Comparison of ENCODE assay signal across 20 cellular contexts in the genomic region with DNA sequence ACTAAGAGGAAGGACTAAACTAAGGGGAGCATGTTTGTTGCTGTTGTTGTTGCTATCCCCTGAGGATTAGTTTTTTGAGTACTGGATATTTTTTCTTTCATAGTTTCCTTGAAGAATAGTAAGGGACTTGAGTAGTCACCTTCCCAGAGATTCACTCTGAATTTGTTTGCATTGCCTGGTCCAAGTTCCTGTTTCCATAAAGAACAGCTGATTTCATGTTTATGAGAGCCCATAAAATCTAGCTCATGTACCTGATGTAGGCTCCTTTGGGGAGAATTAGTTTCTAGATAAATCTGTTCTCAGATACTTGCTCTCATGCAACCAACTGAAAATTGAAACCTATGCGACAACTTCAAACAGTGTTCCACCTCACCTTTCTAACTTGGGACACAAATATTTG.
DNase-seq lines count a peak whose midpoint lies in the region; ATAC-seq and TF ChIP-seq lines count a peak whose summit lies in the region.
"Had no signal": no experiment of that assay in that cellular context is flagged by ENCODE, and none has a peak within 500 bp of the region (broad histone marks: within the 10 kb centered on the region; RNA-seq: fewer than 3 reads in every experiment).

No MANE protein-coding gene starts in this region.

- no peaks in the 10 kb centered on the region for H3K4me1 Mint-ChIP-seq in GM23338
- H3K4me1 Mint-ChIP-seq: CD14-positive monocyte; CD8-positive, alpha-beta memory T cell had no signal

- H3K27me3 Mint-ChIP-seq in GM23338 (ENCODE audit: insufficient read depth, low read depth, poor library complexity) = no peaks in the 10 kb centered on the region
- H3K27me3 Mint-ChIP-seq: CD4-positive, alpha-beta T cell; CD8-positive, alpha-beta memory T cell had no signal

- peaks cover 9% of the 10 kb centered on the region; the same call in 2 of the 3 replicates for H3K36me3 Mint-ChIP-seq in GM23338 (ENCODE audit: low read depth)
- H3K36me3 Mint-ChIP-seq: CD14-positive monocyte; CD8-positive, alpha-beta memory T cell had no signal

- TF ChIP-seq CTCF in GM23338 (conservative IDR thresholded peaks at IDR 0.05; ENCODE audit: low read depth in 2 of 2) = no peak
- no peak for TF ChIP-seq CTCF in LNCaP clone FGC (IDR thresholded peaks at IDR 0.05; ENCODE audit: control insufficient read depth, extremely low read depth, insufficient read depth)
- TF ChIP-seq CTCF in hepatocyte (IDR thresholded peaks at IDR 0.05; ENCODE audit: poor library complexity) = no peak
- TF ChIP-seq CTCF in mucosa of descending colon (IDR thresholded peaks at IDR 0.05) = no peak
- no peak for TF ChIP-seq CTCF in GM13977 (IDR thresholded peaks at IDR 0.05; ENCODE audit: extremely low read depth, insufficient read depth, missing control alignments)

- ATAC-seq in GM23338 (no peak), mucosa of descending colon (peak; percentile 77), HG02588 (IDR thresholded peaks at IDR 0.05; ENCODE audit: unreplicated experiment) (no peak), sciatic nerve (no peak)
- ATAC-seq: A549 had no signal

- no peaks in the 10 kb centered on the region for H3K9me3 ChIP-seq in hepatocyte (ENCODE audit: low read depth)
- H3K9me3 ChIP-seq in mucosa of descending colon = no peaks in the 10 kb centered on the region
- H3K9me3 ChIP-seq: A549; BE2C; BLaER1 treated with 17β-estradiol and CSF1 and Interleukin-3, amounts not matched to agents 10 nM and 100 nM had no signal

- H3K9me2 ChIP-seq in GM23338 (ENCODE audit: insufficient read depth) (no peaks in the 10 kb centered on the region), hepatocyte (replicated peaks; ENCODE audit: insufficient read depth) (no peaks in the 10 kb centered on the region)

- no peak overlapping the region for H3K27ac Mint-ChIP-seq in GM23338
- H3K27ac Mint-ChIP-seq: CD14-positive monocyte; CD4-positive, alpha-beta T cell; CD8-positive, alpha-beta memory T cell had no signal

- in situ Hi-C loops in GM13977 (cut with MboI; ENCODE audit: low pct_unique_long_range_greater_than_20kb, low sequenced_read_pairs, unreplicated experiment) = no loop called here

- H3K79me2 ChIP-seq in GM23338 (replicated peaks; ENCODE audit: insufficient read depth) (no peaks in the 10 kb centered on the region), hepatocyte (no peaks in the 10 kb centered on the region)

- no peak overlapping the region for H3K27ac ChIP-seq in GM23338 (ENCODE audit: low read depth)
- H3K27ac ChIP-seq in hepatocyte = no peak overlapping the region
- H3K27ac ChIP-seq: A549; BLaER1 treated with 17β-estradiol and CSF1 and Interleukin-3, amounts not matched to agents 10 nM and 100 nM had no signal

- no peaks in the 10 kb centered on the region for H3F3A ChIP-seq in GM23338 (replicated peaks; ENCODE audit: low read depth)

- DNase-seq in GM23338 (ENCODE audit: low spot score) (no peak), LNCaP clone FGC (ENCODE audit: low read depth) (peak; percentile 92), hepatocyte (ENCODE audit: low spot score) (peak; percentile 23), mucosa of descending colon (peak in 1 of 3 donors; percentile 12), GM13977 (ENCODE audit: low spot score) (no peak), sciatic nerve (ENCODE audit: low spot score) (no peak)
- DNase-seq: 8988T; ACHN; AML-193; BE2C; CD4-positive, alpha-beta T cell; CD8-positive, alpha-beta memory T cell; DMS 273 treated with DMSO at 0.1 percent for 48 hours; DND-41; H7; HCEC 1CT had no signal

- intact Hi-C loops in mucosa of descending colon (cut with DNase I, micrococcal nuclease) (no loop called here), sciatic nerve (cut with DNase I) (no loop called here)

- H2AFZ ChIP-seq in GM23338 = peak overlapping the region; percentile 20; the same call in 1 of the 2 replicates
- no peak overlapping the region for H2AFZ ChIP-seq in hepatocyte

- H3K36me3 ChIP-seq in GM23338 (ENCODE audit: insufficient read depth) (no peaks in the 10 kb centered on the region), hepatocyte (replicated peaks; ENCODE audit: insufficient read depth, low read depth) (no peaks in the 10 kb centered on the region), mucosa of descending colon (ENCODE audit: low read depth) (no peaks in the 10 kb centered on the region)
- H3K36me3 ChIP-seq: BE2C; BLaER1 treated with 17β-estradiol and CSF1 and Interleukin-3, amounts not matched to agents 10 nM and 100 nM had no signal

- H4K20me1 ChIP-seq in GM23338 (replicated peaks; ENCODE audit: insufficient read depth) (no peaks in the 10 kb centered on the region), hepatocyte (ENCODE audit: insufficient read depth, poor library complexity, severe bottlenecking) (no peaks in the 10 kb centered on the region)
- H4K20me1 ChIP-seq: BLaER1 treated with 17β-estradiol and CSF1 and Interleukin-3, amounts not matched to agents 10 nM and 100 nM had no signal

- H3K4me2 ChIP-seq in GM23338 = no peak overlapping the region
- no peak overlapping the region for H3K4me2 ChIP-seq in hepatocyte
- H3K4me2 ChIP-seq: A549; BLaER1 treated with 17β-estradiol and CSF1 and Interleukin-3, amounts not matched to agents 10 nM and 100 nM had no signal

- H3K4me3 Mint-ChIP-seq in GM23338 = no peak overlapping the region
- H3K4me3 Mint-ChIP-seq: CD14-positive monocyte; CD4-positive, alpha-beta T cell; CD8-positive, alpha-beta memory T cell had no signal

- H3K4me1 ChIP-seq in GM23338 (ENCODE audit: insufficient read depth) (no peaks in the 10 kb centered on the region), hepatocyte (ENCODE audit: insufficient read depth) (no peaks in the 10 kb centered on the region), mucosa of descending colon (ENCODE audit: low read depth) (no peaks in the 10 kb centered on the region)
- H3K4me1 ChIP-seq: A549; BE2C; BLaER1 treated with 17β-estradiol and CSF1 and Interleukin-3, amounts not matched to agents 10 nM and 100 nM had no signal

- H3K4me3 ChIP-seq in GM23338 (no peak overlapping the region), LNCaP clone FGC (ENCODE audit: low read depth, low read length) (no peak overlapping the region), hepatocyte (no peak overlapping the region), mucosa of descending colon (no peak overlapping the region)
- H3K4me3 ChIP-seq: A549; BLaER1 treated with 17β-estradiol and CSF1 and Interleukin-3, amounts not matched to agents 10 nM and 100 nM had no signal

- 94% methylated on average over 1 of the region's 1 CpG for WGBS in hepatocyte (ENCODE audit: low lambda C conversion rate, missing lambda C conversion rate)

- peaks cover 9% of the 10 kb centered on the region; the same call in 1 of the 3 replicates for H3K9me3 Mint-ChIP-seq in GM23338

- H3K27me3 ChIP-seq in GM23338 (ENCODE audit: insufficient read depth) = no peaks in the 10 kb centered on the region
- no peaks in the 10 kb centered on the region for H3K27me3 ChIP-seq in hepatocyte
- H3K27me3 ChIP-seq: BE2C; BLaER1 treated with 17β-estradiol and CSF1 and Interleukin-3, amounts not matched to agents 10 nM and 100 nM had no signal

TF ChIP-seq in GM23338, 12 proteins besides CTCF, POLR2A, EP300 and RAD21 (continues in another document):
- no peak for TF ChIP-seq ZNF114 (CRISPR knock-in tag; IDR thresholded peaks at IDR 0.05)
- TF ChIP-seq POLR2AphosphoS5 (IDR thresholded peaks at IDR 0.05; ENCODE audit: low read depth) = no peak
- no peak for TF ChIP-seq NANOG (IDR thresholded peaks at IDR 0.05; ENCODE audit: borderline replicate concordance)
- TF ChIP-seq, protein P1, sequence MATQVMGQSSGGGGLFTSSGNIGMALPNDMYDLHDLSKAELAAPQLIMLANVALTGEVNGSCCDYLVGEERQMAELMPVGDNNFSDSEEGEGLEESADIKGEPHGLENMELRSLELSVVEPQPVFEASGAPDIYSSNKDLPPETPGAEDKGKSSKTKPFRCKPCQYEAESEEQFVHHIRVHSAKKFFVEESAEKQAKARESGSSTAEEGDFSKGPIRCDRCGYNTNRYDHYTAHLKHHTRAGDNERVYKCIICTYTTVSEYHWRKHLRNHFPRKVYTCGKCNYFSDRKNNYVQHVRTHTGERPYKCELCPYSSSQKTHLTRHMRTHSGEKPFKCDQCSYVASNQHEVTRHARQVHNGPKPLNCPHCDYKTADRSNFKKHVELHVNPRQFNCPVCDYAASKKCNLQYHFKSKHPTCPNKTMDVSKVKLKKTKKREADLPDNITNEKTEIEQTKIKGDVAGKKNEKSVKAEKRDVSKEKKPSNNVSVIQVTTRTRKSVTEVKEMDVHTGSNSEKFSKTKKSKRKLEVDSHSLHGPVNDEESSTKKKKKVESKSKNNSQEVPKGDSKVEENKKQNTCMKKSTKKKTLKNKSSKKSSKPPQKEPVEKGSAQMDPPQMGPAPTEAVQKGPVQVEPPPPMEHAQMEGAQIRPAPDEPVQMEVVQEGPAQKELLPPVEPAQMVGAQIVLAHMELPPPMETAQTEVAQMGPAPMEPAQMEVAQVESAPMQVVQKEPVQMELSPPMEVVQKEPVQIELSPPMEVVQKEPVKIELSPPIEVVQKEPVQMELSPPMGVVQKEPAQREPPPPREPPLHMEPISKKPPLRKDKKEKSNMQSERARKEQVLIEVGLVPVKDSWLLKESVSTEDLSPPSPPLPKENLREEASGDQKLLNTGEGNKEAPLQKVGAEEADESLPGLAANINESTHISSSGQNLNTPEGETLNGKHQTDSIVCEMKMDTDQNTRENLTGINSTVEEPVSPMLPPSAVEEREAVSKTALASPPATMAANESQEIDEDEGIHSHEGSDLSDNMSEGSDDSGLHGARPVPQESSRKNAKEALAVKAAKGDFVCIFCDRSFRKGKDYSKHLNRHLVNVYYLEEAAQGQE (IDR thresholded peaks at IDR 0.05; ENCODE audit: unreplicated experiment) = no peak
- TF ChIP-seq, protein P2, sequence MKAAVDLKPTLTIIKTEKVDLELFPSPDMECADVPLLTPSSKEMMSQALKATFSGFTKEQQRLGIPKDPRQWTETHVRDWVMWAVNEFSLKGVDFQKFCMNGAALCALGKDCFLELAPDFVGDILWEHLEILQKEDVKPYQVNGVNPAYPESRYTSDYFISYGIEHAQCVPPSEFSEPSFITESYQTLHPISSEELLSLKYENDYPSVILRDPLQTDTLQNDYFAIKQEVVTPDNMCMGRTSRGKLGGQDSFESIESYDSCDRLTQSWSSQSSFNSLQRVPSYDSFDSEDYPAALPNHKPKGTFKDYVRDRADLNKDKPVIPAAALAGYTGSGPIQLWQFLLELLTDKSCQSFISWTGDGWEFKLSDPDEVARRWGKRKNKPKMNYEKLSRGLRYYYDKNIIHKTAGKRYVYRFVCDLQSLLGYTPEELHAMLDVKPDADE (IDR thresholded peaks at IDR 0.05) = no peak
- TF ChIP-seq ZNF331 (CRISPR knock-in tag; IDR thresholded peaks at IDR 0.05; ENCODE audit: low read depth) = no peak
- no peak for TF ChIP-seq CREB1 (CRISPR knock-in tag; IDR thresholded peaks at IDR 0.05; ENCODE audit: low read depth)
- TF ChIP-seq EZH2 (IDR thresholded peaks at IDR 0.05; ENCODE audit: low read depth, unreplicated experiment) = no peak
- TF ChIP-seq STAT1 (IDR thresholded peaks at IDR 0.05; ENCODE audit: unreplicated experiment) = no peak

Comparison
In these comparisons a context has a peak if more than half of its experiments do, and no peak if none do; other contexts are left out.
1. DNase-seq: peak in LNCaP clone FGC (single experiment) and hepatocyte (single experiment); none in GM23338 (single experiment), GM13977 (single experiment) and sciatic nerve (single experiment).